ENCODE assay signal across 1 cellular context in genomic region chr19:15283141-15283885, GRCh38.
TF ChIP-seq lines count a peak whose summit lies in the region.

No MANE protein-coding gene starts in this region.

TF ChIP-seq in K562, 482 proteins besides CTCF, POLR2A, EP300 and RAD21 (continued from another document):
- peak; percentile 65 for TF ChIP-seq ATF3 (IDR thresholded peaks at IDR 0.05)
- no peak for TF ChIP-seq ATF3 (CRISPR knock-in tag; conservative IDR thresholded peaks at IDR 0.05)
- no peak for TF ChIP-seq GTF2E2 (tag; IDR thresholded peaks at IDR 0.05)
- peak; percentile 80 for TF ChIP-seq ZNF589 (CRISPR knock-in tag; IDR thresholded peaks at IDR 0.05; ENCODE audit: low read depth)
- TF ChIP-seq ARHGAP35 (IDR thresholded peaks at IDR 0.05; ENCODE audit: partially characterized antibody): no peak
- 0 out of 2 replicates have a peak, but pooled peaks have one; percentile 7 for TF ChIP-seq ZBTB33 (CRISPR knock-in tag; IDR thresholded peaks at IDR 0.05)
- peak; percentile 59 for TF ChIP-seq ATF7 (IDR thresholded peaks at IDR 0.05)
- no peak for TF ChIP-seq CBFA2T2 (conservative IDR thresholded peaks at IDR 0.05)
- TF ChIP-seq HCFC1 (IDR thresholded peaks at IDR 0.05; ENCODE audit: low read depth, low read length): no peak
- peak; percentile 95 for TF ChIP-seq PKNOX1 (IDR thresholded peaks at IDR 0.05)
- TF ChIP-seq JUND (IDR thresholded peaks at IDR 0.05; ENCODE audit: borderline replicate concordance, low read depth, low read length): no peak
- 0 out of 3 replicates have a peak, but pooled peaks have one; percentile 12 for TF ChIP-seq JUND (tag; IDR thresholded peaks at IDR 0.05; ENCODE audit: borderline replicate concordance, low read depth, low read length)
- peak; percentile 5; the same call in 1 of the 2 replicates for TF ChIP-seq ZNF395 (CRISPR knock-in tag; IDR thresholded peaks at IDR 0.05)
- no peak for TF ChIP-seq ZNF12 (CRISPR knock-in tag; IDR thresholded peaks at IDR 0.05)
- no peak for TF ChIP-seq NEUROD1 (IDR thresholded peaks at IDR 0.05; ENCODE audit: borderline replicate concordance, low read depth, low read length, partially characterized antibody)
- TF ChIP-seq PHF20 (IDR thresholded peaks at IDR 0.05; ENCODE audit: partially characterized antibody): no peak
- TF ChIP-seq MEIS2 (IDR thresholded peaks at IDR 0.05; ENCODE audit: partially characterized antibody): peak; percentile 56
- TF ChIP-seq JUN (IDR thresholded peaks at IDR 0.05; ENCODE audit: borderline replicate concordance, low read depth, low read length): 0 out of 2 replicates have a peak, but pooled peaks have one; percentile 18
- TF ChIP-seq JUN (CRISPR knock-in tag; IDR thresholded peaks at IDR 0.05; ENCODE audit: borderline replicate concordance): no peak
- no peak for TF ChIP-seq ZNF398 (CRISPR knock-in tag; IDR thresholded peaks at IDR 0.05)
- 0 out of 2 replicates have a peak, but pooled peaks have one; percentile 41 for TF ChIP-seq ZNF175 (CRISPR knock-in tag; IDR thresholded peaks at IDR 0.05; ENCODE audit: low read depth)
- TF ChIP-seq KLF13 (tag; IDR thresholded peaks at IDR 0.05; ENCODE audit: borderline replicate concordance, low read depth): no peak
- TF ChIP-seq FOSL1 (tag; conservative IDR thresholded peaks at IDR 0.05): 0 out of 2 replicates have a peak, but pooled peaks have one; percentile 21
- 0 out of 2 replicates have a peak, but pooled peaks have one; percentile 36 for TF ChIP-seq PBX2 (CRISPR knock-in tag; IDR thresholded peaks at IDR 0.05; ENCODE audit: low read depth)
- peak; percentile 68; the same call in 1 of the 2 replicates for TF ChIP-seq PBX2 (tag; conservative IDR thresholded peaks at IDR 0.05; ENCODE audit: low read depth)
- TF ChIP-seq CEBPG (CRISPR knock-in tag; IDR thresholded peaks at IDR 0.05): peak; percentile 30; the same call in 1 of the 2 replicates
- no peak; a peak in 1 of 4 replicates for TF ChIP-seq CEBPG (tag; conservative IDR thresholded peaks at IDR 0.05 in 1 of 2, IDR thresholded peaks at IDR 0.05 in 1 of 2)
- 0 out of 2 replicates have a peak, but pooled peaks have one; percentile 20 for TF ChIP-seq HDAC8 (tag; IDR thresholded peaks at IDR 0.05)
